ENCODE assay signal across 18 cellular contexts in genomic region chr2:233492078-233492477, GRCh38.
"Had no signal": no experiment of that assay in that cellular context is flagged by ENCODE, and none has a peak within 500 bp of the region (broad histone marks: within the 10 kb centered on the region; RNA-seq: fewer than 3 reads in every experiment).

No MANE protein-coding gene starts in this region.

- H3K4me3 ChIP-seq: colonic mucosa, esophagus muscularis mucosa, hepatocyte, mucosa of descending colon, right atrium auricular region, sigmoid colon, skin epidermis, stomach had no signal

- ATAC-seq: mucosa of descending colon; naive thymus-derived CD8-positive, alpha-beta T cell had no signal

- H3K36me3 ChIP-seq: neutrophil had no signal

- H3K4me1 Mint-ChIP-seq: naive thymus-derived CD8-positive, alpha-beta T cell had no signal

- H3K4me1 ChIP-seq: colonic mucosa, sigmoid colon had no signal

- H3K27ac Mint-ChIP-seq: naive thymus-derived CD8-positive, alpha-beta T cell had no signal

- H3K27me3 Mint-ChIP-seq: naive thymus-derived CD8-positive, alpha-beta T cell had no signal

- H3K27ac ChIP-seq: colonic mucosa, esophagus muscularis mucosa, hepatocyte, neutrophil, right atrium auricular region, sigmoid colon, stomach had no signal

- H3K9me3 Mint-ChIP-seq: naive thymus-derived CD8-positive, alpha-beta T cell had no signal

- DNase-seq: cerebellar nuclear complex; colonic mucosa; dermis blood vessel endothelial cell; foreskin fibroblast; head of caudate nucleus; mucosa of descending colon; naive thymus-derived CD8-positive, alpha-beta T cell; posterior cingulate gyrus; sigmoid colon; stimulated activated CD4-positive, alpha-beta T cell treated with anti-CD3 and anti-CD28 coated beads, Interleukin-12 subunit alpha, Interleukin-12 subunit beta, amount 100 ng/mL, for 4 hours; stimulated activated naive CD4-positive, alpha-beta T cell; stomach; substantia nigra had no signal

- H3K4me3 Mint-ChIP-seq: naive thymus-derived CD8-positive, alpha-beta T cell had no signal

- H3K27me3 ChIP-seq: colonic mucosa, esophagus muscularis mucosa, hepatocyte, neutrophil, right atrium auricular region, sigmoid colon, stomach had no signal

- H3K9me3 ChIP-seq: colonic mucosa, esophagus muscularis mucosa, mucosa of descending colon, neutrophil, right atrium auricular region, sigmoid colon, stomach had no signal
